Comparison of ENCODE assay signal across 17 cellular contexts in the genomic region with DNA sequence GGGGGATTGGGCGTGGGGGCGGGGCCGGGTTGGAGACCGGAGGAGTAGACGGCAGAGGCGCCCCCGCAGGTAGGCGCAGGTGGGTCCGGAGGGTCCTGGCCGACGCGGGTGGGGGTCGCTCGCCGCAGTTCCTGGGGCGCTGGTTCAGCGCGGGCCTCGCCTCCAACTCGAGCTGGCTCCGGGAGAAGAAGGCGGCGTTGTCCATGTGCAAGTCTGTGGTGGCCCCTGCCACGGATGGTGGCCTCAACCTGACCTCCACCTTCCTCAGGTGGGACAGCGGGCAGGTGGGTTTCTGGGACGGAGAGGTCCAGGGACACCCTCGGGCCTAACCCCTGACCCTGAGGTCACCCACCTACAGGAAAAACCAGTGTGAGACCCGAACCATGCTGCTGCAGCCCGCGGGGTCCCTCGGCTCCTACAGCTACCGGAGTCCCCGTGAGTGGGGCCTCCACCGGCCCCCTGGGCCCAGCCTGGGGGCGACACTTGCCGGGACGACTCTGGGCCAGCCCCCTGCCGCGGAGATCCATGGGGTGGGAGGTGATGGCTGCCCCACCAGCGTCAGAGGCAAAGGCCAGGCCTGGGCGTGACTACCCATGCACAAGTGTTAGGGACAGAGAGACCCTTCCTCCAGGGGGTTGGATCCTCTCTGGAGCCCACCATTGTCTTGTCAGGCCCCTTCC. TPM values are rescaled to one million over a fixed set of nuclear protein-coding genes. Genes with fewer than 3 reads are reported as not detected.
A peak's percentile ranks its signal among the peaks of the same experiment; 100 is the strongest.
DNase-seq lines count a peak whose midpoint lies in the region; ATAC-seq and TF ChIP-seq lines count a peak whose summit lies in the region.
"Had no signal": no experiment of that assay in that cellular context is flagged by ENCODE, and none has a peak within 500 bp of the region (broad histone marks: within the 10 kb centered on the region; RNA-seq: fewer than 3 reads in every experiment).

No MANE protein-coding gene starts in this region.

- H3K9me3 Mint-ChIP-seq in effector memory CD8-positive, alpha-beta T cell: no peaks in the 10 kb centered on the region
- H3K9me3 Mint-ChIP-seq: activated CD4-positive, alpha-beta memory T cell treated with anti-CD3 and anti-CD28 coated beads for 36 hours; stimulated activated naive CD8-positive, alpha-beta T cell treated with anti-CD3 and anti-CD28 coated beads, Interleukin-15, amount 100 ng/mL, for 72 hours; type B pancreatic cell had no signal

- in situ Hi-C loops in mammary epithelial cell (cut with MboI; ENCODE audit: low sequenced_read_pairs in 2 of 2): no loop called here

- intact Hi-C loops in mammary epithelial cell (cut with micrococcal nuclease): no loop called here
- intact Hi-C loops in breast epithelium (cut with DNase I; ENCODE audit: low total_unique reads): no loop called here
- intact Hi-C loops in testis (cut with DNase I; ENCODE audit: low total_unique reads): no loop called here

- H3K4me3 Mint-ChIP-seq in effector memory CD8-positive, alpha-beta T cell: no peak overlapping the region
- H3K4me3 Mint-ChIP-seq: activated CD4-positive, alpha-beta memory T cell treated with anti-CD3 and anti-CD28 coated beads for 36 hours; stimulated activated naive CD8-positive, alpha-beta T cell treated with anti-CD3 and anti-CD28 coated beads, Interleukin-15, amount 100 ng/mL, for 72 hours; type B pancreatic cell had no signal

- H3K36me3 Mint-ChIP-seq in effector memory CD8-positive, alpha-beta T cell (ENCODE audit: insufficient read depth): no peaks in the 10 kb centered on the region
- H3K36me3 Mint-ChIP-seq: activated CD4-positive, alpha-beta memory T cell treated with anti-CD3 and anti-CD28 coated beads for 36 hours; type B pancreatic cell had no signal

- dilution Hi-C loops in mammary epithelial cell (cut with HindIII; ENCODE audit: low sequenced_read_pairs): no loop called here

- TF ChIP-seq POLR2A in breast epithelium (IDR thresholded peaks at IDR 0.05) (no peak), testis (IDR thresholded peaks at IDR 0.05) (no peak)

- peaks cover 5 to 8% of the 10 kb centered on the region in 2 donors for H3K27me3 Mint-ChIP-seq in effector memory CD8-positive, alpha-beta T cell

- no peaks in the 10 kb centered on the region for H3K27me3 ChIP-seq in mammary epithelial cell (ENCODE audit: insufficient read depth, low read length)
- H3K27me3 ChIP-seq in breast epithelium: peaks cover 0 to 9% of the 10 kb centered on the region in 2 donors
- H3K27me3 ChIP-seq in HUES6 (ENCODE audit: control insufficient read depth, insufficient read depth, low read length): peaks cover 14% of the 10 kb centered on the region; the same call in 1 of the 2 replicates
- H3K27me3 ChIP-seq in testis: no peaks in the 10 kb centered on the region
- H3K27me3 ChIP-seq: body of pancreas had no signal

- 65% methylated on average over 4 of the region's 41 CpGs for WGBS in mammary epithelial cell (ENCODE audit: low coverage, missing lambda C conversion rate)
- WGBS in testis, 2 donors: 37 to 60% methylated on average over 2 to 41 of the region's 41 CpGs

- H3K9me3 ChIP-seq in mammary epithelial cell (replicated peaks; ENCODE audit: insufficient read depth, low read length) (no peaks in the 10 kb centered on the region), breast epithelium (no peaks in the 10 kb centered on the region), HUES6 (ENCODE audit: control insufficient read depth, insufficient read depth, low read depth, low read length) (no peaks in the 10 kb centered on the region), testis (no peaks in the 10 kb centered on the region)
- H3K9me3 ChIP-seq: body of pancreas, esophagus muscularis mucosa, gastrocnemius medialis had no signal

- no peaks in the 10 kb centered on the region for H4K20me1 ChIP-seq in mammary epithelial cell (ENCODE audit: insufficient read depth, low read length)

- CTCF ChIA-PET in mammary epithelial cell (lab: Charles Lee; ENCODE audit: low non-redundant PET): interaction anchor here (0.7 kb wide), 1 partner anchor 51 kb away, joined by 4 read pairs; no protein-coding TSS in a partner anchor

- H3K79me2 ChIP-seq in mammary epithelial cell (ENCODE audit: insufficient read depth, low read length): no peaks in the 10 kb centered on the region

- H3K27ac ChIP-seq in mammary epithelial cell (ENCODE audit: insufficient read depth, low read depth, low read length): no peak overlapping the region
- no peak overlapping the region for H3K27ac ChIP-seq in breast epithelium
- no peak overlapping the region for H3K27ac ChIP-seq in HUES6 (ENCODE audit: low read depth, low read length)
- peak overlapping the region; percentile 31 to 77 for H3K27ac ChIP-seq in testis

- peak; percentile 1 for ATAC-seq in effector memory CD8-positive, alpha-beta T cell (replicated peaks)
- ATAC-seq in GM18861 (IDR thresholded peaks at IDR 0.05; ENCODE audit: unreplicated experiment): no peak

- H3K4me3 ChIP-seq in mammary epithelial cell (replicated peaks in 1 of 3; ENCODE audit: insufficient read depth in 1 of 3, low read depth in 2 of 3, low read length in 3 of 3): no peak overlapping the region
- no peak overlapping the region for H3K4me3 ChIP-seq in breast epithelium
- H3K4me3 ChIP-seq in HUES6 (ENCODE audit: low read depth, low read length): peak overlapping the region; percentile 41; the same call in 1 of the 2 replicates
- peak overlapping the region; percentile 53 to 67 for H3K4me3 ChIP-seq in testis
- H3K4me3 ChIP-seq: body of pancreas had no signal

- H3K4me2 ChIP-seq in mammary epithelial cell (ENCODE audit: insufficient read depth, low read depth, low read length): peak overlapping the region; percentile 23

- H3K36me3 ChIP-seq in mammary epithelial cell (ENCODE audit: insufficient read depth, low read length) (no peaks in the 10 kb centered on the region), breast epithelium (no peaks in the 10 kb centered on the region), HUES6 (ENCODE audit: control insufficient read depth, insufficient read depth, low read length) (no peaks in the 10 kb centered on the region), testis (ENCODE audit: low read depth, missing control alignments) (no peaks in the 10 kb centered on the region)
- H3K36me3 ChIP-seq: esophagus muscularis mucosa, gastrocnemius medialis had no signal

- H3K9ac ChIP-seq in mammary epithelial cell (ENCODE audit: insufficient read depth, low read length) (no peak overlapping the region), HUES6 (ENCODE audit: low read length) (no peak overlapping the region)

- H3K4me1 ChIP-seq in mammary epithelial cell (ENCODE audit: insufficient read depth, low read length): peaks cover 16% of the 10 kb centered on the region
- no peaks in the 10 kb centered on the region for H3K4me1 ChIP-seq in breast epithelium
- H3K4me1 ChIP-seq in HUES6 (ENCODE audit: control insufficient read depth, insufficient read depth, low read length): peaks cover 7% of the 10 kb centered on the region
- peaks cover 47% of the 10 kb centered on the region for H3K4me1 ChIP-seq in testis

- no TSS peak for BruUV-seq in mammary epithelial cell (replicated peaks; lab: Mats Ljungman, UMichigan)

- no peak overlapping the region for H2AFZ ChIP-seq in mammary epithelial cell (ENCODE audit: low read depth, low read length)

- H3K27ac Mint-ChIP-seq in effector memory CD8-positive, alpha-beta T cell: no peak overlapping the region
- H3K27ac Mint-ChIP-seq: activated CD4-positive, alpha-beta memory T cell treated with anti-CD3 and anti-CD28 coated beads for 36 hours; stimulated activated naive CD8-positive, alpha-beta T cell treated with anti-CD3 and anti-CD28 coated beads, Interleukin-15, amount 100 ng/mL, for 72 hours; type B pancreatic cell had no signal

- H3K4me1 Mint-ChIP-seq in effector memory CD8-positive, alpha-beta T cell (ENCODE audit: low read depth in 2 of 2): peaks cover 10 to 22% of the 10 kb centered on the region in 2 donors

- no peak for TF ChIP-seq CTCF in mammary epithelial cell (conservative IDR thresholded peaks at IDR 0.05 in 1 of 2, IDR thresholded peaks at IDR 0.05 in 1 of 2; ENCODE audit: extremely low read depth in 1 of 2, insufficient read depth in 1 of 2, low read depth in 1 of 2, low read length in 2 of 2)
- no peak for TF ChIP-seq CTCF in breast epithelium (IDR thresholded peaks at IDR 0.05)
- TF ChIP-seq CTCF in testis (IDR thresholded peaks at IDR 0.05): no peak

- DNase-seq in mammary epithelial cell: no peak
- no peak for DNase-seq in breast epithelium (ENCODE audit: low spot score in 2 of 2)
- no peak for DNase-seq in effector memory CD8-positive, alpha-beta T cell
- no peak for DNase-seq in testis
- no peak for DNase-seq in NCI-H526 treated with DMSO at 0.1 percent for 48 hours (lab: John Stamatoyannopoulos, UW)
- no peak for DNase-seq in SW 1271 (lab: John Stamatoyannopoulos, UW)
- DNase-seq: GDM1, kidney glomerular epithelial cell, NCI-H1105 had no signal

RNA-seq across cellular contexts. Expression of a gene that starts 1.7 kb away (rescaled TPM):
- total RNA-seq in mammary epithelial cell: 1 to 10 TPM in 1 of 2 donors, under 1 TPM in 1; 0.54 to 2.2 TPM
- not detected for polyA plus RNA-seq in mammary epithelial cell
- polyA minus RNA-seq in mammary epithelial cell: not detected
- 10 to 100 TPM; 46.7 to 72.6 (median 48.2) TPM for total RNA-seq in breast epithelium
- total RNA-seq in testis: 1,000 to 10,000 TPM; 5,554 to 5,948 TPM
- polyA plus RNA-seq in testis (ENCODE audit: insufficient read depth, low read depth, low replicate concordance): 4,976 TPM
- total RNA-seq: activated CD4-positive, alpha-beta memory T cell treated with anti-CD3 and anti-CD28 coated beads for 36 hours had no signal

RNA-seq across cellular contexts. Expression of a gene that starts 3.8 kb away (rescaled TPM):
- total RNA-seq in mammary epithelial cell: under 1 TPM; 0.07 to 0.33 TPM
- polyA plus RNA-seq in mammary epithelial cell: not detected
- not detected for polyA minus RNA-seq in mammary epithelial cell
- total RNA-seq in breast epithelium: under 1 TPM in 2 of 3 donors, not detected in 1; 0.16 to 0.29 TPM
- total RNA-seq in testis: 100 to 1,000 TPM in 1 of 2 donors, 10 to 100 TPM in 1; 59.3 to 131 TPM
- 17.5 TPM for polyA plus RNA-seq in testis (ENCODE audit: insufficient read depth, low read depth, low replicate concordance)
- total RNA-seq: activated CD4-positive, alpha-beta memory T cell treated with anti-CD3 and anti-CD28 coated beads for 36 hours; body of pancreas had no signal

RNA-seq across cellular contexts. Expression of a gene that starts 13.2 kb away (rescaled TPM):
- total RNA-seq in mammary epithelial cell (10 to 100 TPM in 1 of 2 donors, 1 to 10 TPM in 1; 6.8 to 35.2 TPM), breast epithelium (10 to 100 TPM; 24.6 to 66.2 (median 49.2) TPM), testis (10 to 100 TPM; 47.8 to 56.6 TPM)
- polyA plus RNA-seq in mammary epithelial cell (23.7 TPM), testis (ENCODE audit: insufficient read depth, low read depth, low replicate concordance) (25.9 TPM)
- polyA minus RNA-seq in mammary epithelial cell: 29.1 TPM

RNA-seq across cellular contexts. Expression of a gene that starts 17.4 kb away (rescaled TPM):
- 10 to 100 TPM in 1 of 2 donors, 1 to 10 TPM in 1; 9.5 to 27.0 TPM for total RNA-seq in mammary epithelial cell
- polyA plus RNA-seq in mammary epithelial cell: 9.4 TPM
- 1.1 TPM for polyA minus RNA-seq in mammary epithelial cell
- 1 to 10 TPM in 1 of 3 donors, under 1 TPM in 1, not detected in 1; 0.32 to 3.5 TPM for total RNA-seq in breast epithelium
- total RNA-seq in testis: 1 to 10 TPM; 1.8 to 1.9 TPM
- 2.8 TPM for polyA plus RNA-seq in testis (ENCODE audit: insufficient read depth, low read depth, low replicate concordance)

RNA-seq across cellular contexts. Expression of a gene that starts 26.9 kb away (rescaled TPM):
- total RNA-seq in mammary epithelial cell (under 1 TPM in 1 of 2 donors, not detected in 1; 0.68 TPM), breast epithelium (1 to 10 TPM in 2 of 3 donors, not detected in 1; 1.8 to 5.6 TPM), testis (10 to 100 TPM; 11.5 to 27.8 TPM)
- polyA plus RNA-seq in mammary epithelial cell (0.09 TPM), testis (ENCODE audit: insufficient read depth, low read depth, low replicate concordance) (27.1 TPM)
- polyA minus RNA-seq in mammary epithelial cell: not detected
- total RNA-seq: esophagus muscularis mucosa, gastrocnemius medialis had no signal

Comparison
In these comparisons a context has a peak if more than half of its experiments do, and no peak if none do; other contexts are left out.
1. H3K27ac ChIP-seq: peak in testis (2 of 2); none in mammary epithelial cell (single experiment), breast epithelium (0 of 2) and HUES6 (single experiment).
2. H3K4me3 ChIP-seq: peak in HUES6 (single experiment) and testis (2 of 2); none in mammary epithelial cell (0 of 3) and breast epithelium (0 of 3).
3. RNA of a gene that starts 1.7 kb away (total RNA-seq): 5,554 to 5,948 TPM in testis; 46.7 to 72.6 TPM in breast epithelium and 0.54 to 2.2 TPM in mammary epithelial cell; every median in the first group is over 10 times any median in the second.
4. RNA of a gene that starts 3.8 kb away (total RNA-seq): 59.3 to 131 TPM in testis; 0.07 to 0.33 TPM in mammary epithelial cell and 0.16 to 0.29 TPM in breast epithelium; every median in the first group is over 10 times any median in the second.